In the genomic region with DNA sequence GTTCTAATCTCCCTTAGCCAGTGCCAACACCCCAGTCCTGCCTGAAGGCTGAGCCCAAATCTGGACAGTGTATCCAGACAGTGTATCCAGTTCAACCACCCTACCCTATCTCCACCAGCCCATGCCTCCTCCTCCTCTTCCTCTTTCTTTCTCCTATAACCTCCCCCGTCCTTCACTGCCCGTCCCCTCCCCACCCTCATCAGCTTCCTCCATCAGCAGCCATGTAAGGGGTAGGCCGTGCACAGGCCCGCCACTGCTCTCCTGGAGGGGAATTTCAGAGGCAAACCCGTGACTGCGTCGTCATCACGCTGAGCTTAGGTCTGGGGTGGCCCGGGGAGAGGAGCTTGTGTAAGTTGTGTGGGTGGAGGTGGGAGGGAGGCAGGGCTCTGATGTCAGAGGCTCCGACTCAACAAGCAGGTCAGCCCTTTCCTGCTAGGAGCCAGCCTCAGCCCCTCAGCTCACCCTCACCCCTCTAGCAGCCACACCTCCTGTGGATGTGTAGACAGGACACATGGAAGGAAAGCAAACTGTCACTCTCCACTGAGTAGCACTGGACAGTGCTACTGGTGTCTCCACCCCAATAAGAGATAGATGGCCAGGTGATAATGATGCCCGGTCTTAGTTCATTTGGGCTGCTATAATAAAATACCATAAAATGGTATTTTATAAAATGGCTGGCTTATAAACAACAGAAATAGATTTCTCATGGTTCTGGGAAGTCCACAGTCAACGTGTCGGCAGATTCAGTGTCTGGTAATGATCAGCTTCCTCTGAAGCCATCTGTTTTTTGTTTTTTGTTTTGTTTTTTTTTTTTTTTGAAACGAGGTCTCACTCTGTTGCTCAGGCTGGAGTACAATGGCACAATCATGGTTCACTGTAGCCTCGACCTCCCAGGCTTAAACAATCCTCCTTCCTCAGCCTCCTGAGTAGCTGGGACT, we compare ENCODE assay signal across 1 cellular context.
TF ChIP-seq lines count a peak whose summit lies in the region.

No MANE protein-coding gene starts in this region.

TF ChIP-seq in HepG2, 621 proteins besides CTCF, POLR2A, EP300 and RAD21 (continued from another document):
- TF ChIP-seq, protein P1, sequence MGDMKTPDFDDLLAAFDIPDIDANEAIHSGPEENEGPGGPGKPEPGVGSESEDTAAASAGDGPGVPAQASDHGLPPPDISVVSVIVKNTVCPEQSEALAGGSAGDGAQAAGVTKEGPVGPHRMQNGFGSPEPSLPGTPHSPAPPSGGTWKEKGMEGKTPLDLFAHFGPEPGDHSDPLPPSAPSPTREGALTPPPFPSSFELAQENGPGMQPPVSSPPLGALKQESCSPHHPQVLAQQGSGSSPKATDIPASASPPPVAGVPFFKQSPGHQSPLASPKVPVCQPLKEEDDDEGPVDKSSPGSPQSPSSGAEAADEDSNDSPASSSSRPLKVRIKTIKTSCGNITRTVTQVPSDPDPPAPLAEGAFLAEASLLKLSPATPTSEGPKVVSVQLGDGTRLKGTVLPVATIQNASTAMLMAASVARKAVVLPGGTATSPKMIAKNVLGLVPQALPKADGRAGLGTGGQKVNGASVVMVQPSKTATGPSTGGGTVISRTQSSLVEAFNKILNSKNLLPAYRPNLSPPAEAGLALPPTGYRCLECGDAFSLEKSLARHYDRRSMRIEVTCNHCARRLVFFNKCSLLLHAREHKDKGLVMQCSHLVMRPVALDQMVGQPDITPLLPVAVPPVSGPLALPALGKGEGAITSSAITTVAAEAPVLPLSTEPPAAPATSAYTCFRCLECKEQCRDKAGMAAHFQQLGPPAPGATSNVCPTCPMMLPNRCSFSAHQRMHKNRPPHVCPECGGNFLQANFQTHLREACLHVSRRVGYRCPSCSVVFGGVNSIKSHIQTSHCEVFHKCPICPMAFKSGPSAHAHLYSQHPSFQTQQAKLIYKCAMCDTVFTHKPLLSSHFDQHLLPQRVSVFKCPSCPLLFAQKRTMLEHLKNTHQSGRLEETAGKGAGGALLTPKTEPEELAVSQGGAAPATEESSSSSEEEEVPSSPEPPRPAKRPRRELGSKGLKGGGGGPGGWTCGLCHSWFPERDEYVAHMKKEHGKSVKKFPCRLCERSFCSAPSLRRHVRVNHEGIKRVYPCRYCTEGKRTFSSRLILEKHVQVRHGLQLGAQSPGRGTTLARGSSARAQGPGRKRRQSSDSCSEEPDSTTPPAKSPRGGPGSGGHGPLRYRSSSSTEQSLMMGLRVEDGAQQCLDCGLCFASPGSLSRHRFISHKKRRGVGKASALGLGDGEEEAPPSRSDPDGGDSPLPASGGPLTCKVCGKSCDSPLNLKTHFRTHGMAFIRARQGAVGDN (CRISPR knock-in tag; IDR thresholded peaks at IDR 0.05): peak; percentile 47
- TF ChIP-seq NR2F2 (IDR thresholded peaks at IDR 0.05; ENCODE audit: borderline replicate concordance, low read depth): no peak
- no peak for TF ChIP-seq RAD51 (IDR thresholded peaks at IDR 0.05; ENCODE audit: borderline replicate concordance)
- 0 out of 2 replicates have a peak, but pooled peaks have one; percentile 8 for TF ChIP-seq FOSL2 (CRISPR knock-in tag; IDR thresholded peaks at IDR 0.05)
- TF ChIP-seq TMF1 (CRISPR knock-in tag; IDR thresholded peaks at IDR 0.05; ENCODE audit: low read depth): no peak
- no peak for TF ChIP-seq HNRNPLL (IDR thresholded peaks at IDR 0.05; ENCODE audit: low read depth, low read length, poor library complexity, severe bottlenecking)
- TF ChIP-seq CC2D1A (CRISPR knock-in tag; IDR thresholded peaks at IDR 0.05): no peak
- TF ChIP-seq, protein P2, sequence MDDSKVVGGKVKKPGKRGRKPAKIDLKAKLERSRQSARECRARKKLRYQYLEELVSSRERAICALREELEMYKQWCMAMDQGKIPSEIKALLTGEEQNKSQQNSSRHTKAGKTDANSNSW (CRISPR knock-in tag; IDR thresholded peaks at IDR 0.05; ENCODE audit: borderline replicate concordance): no peak
- TF ChIP-seq HOXA3 (CRISPR knock-in tag; IDR thresholded peaks at IDR 0.05): no peak
- no peak for TF ChIP-seq TAF15 (IDR thresholded peaks at IDR 0.05; ENCODE audit: low read depth, low read length, poor library complexity, severe bottlenecking)
- no peak for TF ChIP-seq ZNF839 (CRISPR knock-in tag; IDR thresholded peaks at IDR 0.05; ENCODE audit: borderline replicate concordance)
- TF ChIP-seq ZNF30 (CRISPR knock-in tag; IDR thresholded peaks at IDR 0.05): no peak
- no peak for TF ChIP-seq TCF7 (IDR thresholded peaks at IDR 0.05; ENCODE audit: low read depth)
- TF ChIP-seq XBP1 (CRISPR knock-in tag; IDR thresholded peaks at IDR 0.05): no peak
- TF ChIP-seq KMT2B (CRISPR knock-in tag; IDR thresholded peaks at IDR 0.05): no peak
- TF ChIP-seq, protein P3, sequence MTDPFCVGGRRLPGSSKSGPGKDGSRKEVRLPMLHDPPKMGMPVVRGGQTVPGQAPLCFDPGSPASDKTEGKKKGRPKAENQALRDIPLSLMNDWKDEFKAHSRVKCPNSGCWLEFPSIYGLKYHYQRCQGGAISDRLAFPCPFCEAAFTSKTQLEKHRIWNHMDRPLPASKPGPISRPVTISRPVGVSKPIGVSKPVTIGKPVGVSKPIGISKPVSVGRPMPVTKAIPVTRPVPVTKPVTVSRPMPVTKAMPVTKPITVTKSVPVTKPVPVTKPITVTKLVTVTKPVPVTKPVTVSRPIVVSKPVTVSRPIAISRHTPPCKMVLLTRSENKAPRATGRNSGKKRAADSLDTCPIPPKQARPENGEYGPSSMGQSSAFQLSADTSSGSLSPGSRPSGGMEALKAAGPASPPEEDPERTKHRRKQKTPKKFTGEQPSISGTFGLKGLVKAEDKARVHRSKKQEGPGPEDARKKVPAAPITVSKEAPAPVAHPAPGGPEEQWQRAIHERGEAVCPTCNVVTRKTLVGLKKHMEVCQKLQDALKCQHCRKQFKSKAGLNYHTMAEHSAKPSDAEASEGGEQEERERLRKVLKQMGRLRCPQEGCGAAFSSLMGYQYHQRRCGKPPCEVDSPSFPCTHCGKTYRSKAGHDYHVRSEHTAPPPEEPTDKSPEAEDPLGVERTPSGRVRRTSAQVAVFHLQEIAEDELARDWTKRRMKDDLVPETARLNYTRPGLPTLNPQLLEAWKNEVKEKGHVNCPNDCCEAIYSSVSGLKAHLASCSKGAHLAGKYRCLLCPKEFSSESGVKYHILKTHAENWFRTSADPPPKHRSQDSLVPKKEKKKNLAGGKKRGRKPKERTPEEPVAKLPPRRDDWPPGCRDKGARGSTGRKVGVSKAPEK (CRISPR knock-in tag; IDR thresholded peaks at IDR 0.05; ENCODE audit: borderline replicate concordance): no peak
- TF ChIP-seq, protein P4, sequence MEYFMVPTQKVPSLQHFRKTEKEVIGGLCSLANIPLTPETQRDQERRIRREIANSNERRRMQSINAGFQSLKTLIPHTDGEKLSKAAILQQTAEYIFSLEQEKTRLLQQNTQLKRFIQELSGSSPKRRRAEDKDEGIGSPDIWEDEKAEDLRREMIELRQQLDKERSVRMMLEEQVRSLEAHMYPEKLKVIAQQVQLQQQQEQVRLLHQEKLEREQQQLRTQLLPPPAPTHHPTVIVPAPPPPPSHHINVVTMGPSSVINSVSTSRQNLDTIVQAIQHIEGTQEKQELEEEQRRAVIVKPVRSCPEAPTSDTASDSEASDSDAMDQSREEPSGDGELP (IDR thresholded peaks at IDR 0.05; ENCODE audit: borderline replicate concordance, low read depth): no peak
- TF ChIP-seq, protein P5, sequence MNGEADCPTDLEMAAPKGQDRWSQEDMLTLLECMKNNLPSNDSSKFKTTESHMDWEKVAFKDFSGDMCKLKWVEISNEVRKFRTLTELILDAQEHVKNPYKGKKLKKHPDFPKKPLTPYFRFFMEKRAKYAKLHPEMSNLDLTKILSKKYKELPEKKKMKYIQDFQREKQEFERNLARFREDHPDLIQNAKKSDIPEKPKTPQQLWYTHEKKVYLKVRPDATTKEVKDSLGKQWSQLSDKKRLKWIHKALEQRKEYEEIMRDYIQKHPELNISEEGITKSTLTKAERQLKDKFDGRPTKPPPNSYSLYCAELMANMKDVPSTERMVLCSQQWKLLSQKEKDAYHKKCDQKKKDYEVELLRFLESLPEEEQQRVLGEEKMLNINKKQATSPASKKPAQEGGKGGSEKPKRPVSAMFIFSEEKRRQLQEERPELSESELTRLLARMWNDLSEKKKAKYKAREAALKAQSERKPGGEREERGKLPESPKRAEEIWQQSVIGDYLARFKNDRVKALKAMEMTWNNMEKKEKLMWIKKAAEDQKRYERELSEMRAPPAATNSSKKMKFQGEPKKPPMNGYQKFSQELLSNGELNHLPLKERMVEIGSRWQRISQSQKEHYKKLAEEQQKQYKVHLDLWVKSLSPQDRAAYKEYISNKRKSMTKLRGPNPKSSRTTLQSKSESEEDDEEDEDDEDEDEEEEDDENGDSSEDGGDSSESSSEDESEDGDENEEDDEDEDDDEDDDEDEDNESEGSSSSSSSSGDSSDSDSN (CRISPR knock-in tag; IDR thresholded peaks at IDR 0.05): 0 out of 2 replicates have a peak, but pooled peaks have one; percentile 28
- no peak for TF ChIP-seq ZBTB1 (CRISPR knock-in tag; IDR thresholded peaks at IDR 0.05; ENCODE audit: borderline replicate concordance)
- TF ChIP-seq ZNF234 (CRISPR knock-in tag; conservative IDR thresholded peaks at IDR 0.05): no peak
- TF ChIP-seq, protein P6, sequence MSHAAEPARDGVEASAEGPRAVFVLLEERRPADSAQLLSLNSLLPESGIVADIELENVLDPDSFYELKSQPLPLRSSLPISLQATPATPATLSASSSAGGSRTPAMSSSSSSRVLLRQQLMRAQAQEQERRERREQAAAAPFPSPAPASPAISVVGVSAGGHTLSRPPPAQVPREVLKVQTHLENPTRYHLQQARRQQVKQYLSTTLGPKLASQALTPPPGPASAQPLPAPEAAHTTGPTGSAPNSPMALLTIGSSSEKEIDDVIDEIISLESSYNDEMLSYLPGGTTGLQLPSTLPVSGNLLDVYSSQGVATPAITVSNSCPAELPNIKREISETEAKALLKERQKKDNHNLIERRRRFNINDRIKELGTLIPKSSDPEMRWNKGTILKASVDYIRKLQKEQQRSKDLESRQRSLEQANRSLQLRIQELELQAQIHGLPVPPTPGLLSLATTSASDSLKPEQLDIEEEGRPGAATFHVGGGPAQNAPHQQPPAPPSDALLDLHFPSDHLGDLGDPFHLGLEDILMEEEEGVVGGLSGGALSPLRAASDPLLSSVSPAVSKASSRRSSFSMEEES (CRISPR knock-in tag; IDR thresholded peaks at IDR 0.05): 0 out of 2 replicates have a peak, but pooled peaks have one; percentile 24
- TF ChIP-seq MBD4 (IDR thresholded peaks at IDR 0.05; ENCODE audit: borderline replicate concordance, low read length): no peak
- TF ChIP-seq ZBTB3 (CRISPR knock-in tag; IDR thresholded peaks at IDR 0.05; ENCODE audit: borderline replicate concordance, low read depth): no peak
- no peak for TF ChIP-seq PAX8 (CRISPR knock-in tag; IDR thresholded peaks at IDR 0.05; ENCODE audit: borderline replicate concordance)
- TF ChIP-seq, protein P7, sequence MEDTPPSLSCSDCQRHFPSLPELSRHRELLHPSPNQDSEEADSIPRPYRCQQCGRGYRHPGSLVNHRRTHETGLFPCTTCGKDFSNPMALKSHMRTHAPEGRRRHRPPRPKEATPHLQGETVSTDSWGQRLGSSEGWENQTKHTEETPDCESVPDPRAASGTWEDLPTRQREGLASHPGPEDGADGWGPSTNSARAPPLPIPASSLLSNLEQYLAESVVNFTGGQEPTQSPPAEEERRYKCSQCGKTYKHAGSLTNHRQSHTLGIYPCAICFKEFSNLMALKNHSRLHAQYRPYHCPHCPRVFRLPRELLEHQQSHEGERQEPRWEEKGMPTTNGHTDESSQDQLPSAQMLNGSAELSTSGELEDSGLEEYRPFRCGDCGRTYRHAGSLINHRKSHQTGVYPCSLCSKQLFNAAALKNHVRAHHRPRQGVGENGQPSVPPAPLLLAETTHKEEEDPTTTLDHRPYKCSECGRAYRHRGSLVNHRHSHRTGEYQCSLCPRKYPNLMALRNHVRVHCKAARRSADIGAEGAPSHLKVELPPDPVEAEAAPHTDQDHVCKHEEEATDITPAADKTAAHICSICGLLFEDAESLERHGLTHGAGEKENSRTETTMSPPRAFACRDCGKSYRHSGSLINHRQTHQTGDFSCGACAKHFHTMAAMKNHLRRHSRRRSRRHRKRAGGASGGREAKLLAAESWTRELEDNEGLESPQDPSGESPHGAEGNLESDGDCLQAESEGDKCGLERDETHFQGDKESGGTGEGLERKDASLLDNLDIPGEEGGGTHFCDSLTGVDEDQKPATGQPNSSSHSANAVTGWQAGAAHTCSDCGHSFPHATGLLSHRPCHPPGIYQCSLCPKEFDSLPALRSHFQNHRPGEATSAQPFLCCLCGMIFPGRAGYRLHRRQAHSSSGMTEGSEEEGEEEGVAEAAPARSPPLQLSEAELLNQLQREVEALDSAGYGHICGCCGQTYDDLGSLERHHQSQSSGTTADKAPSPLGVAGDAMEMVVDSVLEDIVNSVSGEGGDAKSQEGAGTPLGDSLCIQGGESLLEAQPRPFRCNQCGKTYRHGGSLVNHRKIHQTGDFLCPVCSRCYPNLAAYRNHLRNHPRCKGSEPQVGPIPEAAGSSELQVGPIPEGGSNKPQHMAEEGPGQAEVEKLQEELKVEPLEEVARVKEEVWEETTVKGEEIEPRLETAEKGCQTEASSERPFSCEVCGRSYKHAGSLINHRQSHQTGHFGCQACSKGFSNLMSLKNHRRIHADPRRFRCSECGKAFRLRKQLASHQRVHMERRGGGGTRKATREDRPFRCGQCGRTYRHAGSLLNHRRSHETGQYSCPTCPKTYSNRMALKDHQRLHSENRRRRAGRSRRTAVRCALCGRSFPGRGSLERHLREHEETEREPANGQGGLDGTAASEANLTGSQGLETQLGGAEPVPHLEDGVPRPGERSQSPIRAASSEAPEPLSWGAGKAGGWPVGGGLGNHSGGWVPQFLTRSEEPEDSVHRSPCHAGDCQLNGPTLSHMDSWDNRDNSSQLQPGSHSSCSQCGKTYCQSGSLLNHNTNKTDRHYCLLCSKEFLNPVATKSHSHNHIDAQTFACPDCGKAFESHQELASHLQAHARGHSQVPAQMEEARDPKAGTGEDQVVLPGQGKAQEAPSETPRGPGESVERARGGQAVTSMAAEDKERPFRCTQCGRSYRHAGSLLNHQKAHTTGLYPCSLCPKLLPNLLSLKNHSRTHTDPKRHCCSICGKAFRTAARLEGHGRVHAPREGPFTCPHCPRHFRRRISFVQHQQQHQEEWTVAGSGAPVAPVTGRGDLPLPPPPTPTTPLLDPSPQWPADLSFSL (CRISPR knock-in tag; IDR thresholded peaks at IDR 0.05): no peak
- TF ChIP-seq IKZF4 (CRISPR knock-in tag; IDR thresholded peaks at IDR 0.05; ENCODE audit: borderline replicate concordance, low read depth, not compliant biosample characterization): no peak
- TF ChIP-seq ZNF737 (CRISPR knock-in tag; IDR thresholded peaks at IDR 0.05; ENCODE audit: borderline replicate concordance): no peak
- TF ChIP-seq, protein P8, sequence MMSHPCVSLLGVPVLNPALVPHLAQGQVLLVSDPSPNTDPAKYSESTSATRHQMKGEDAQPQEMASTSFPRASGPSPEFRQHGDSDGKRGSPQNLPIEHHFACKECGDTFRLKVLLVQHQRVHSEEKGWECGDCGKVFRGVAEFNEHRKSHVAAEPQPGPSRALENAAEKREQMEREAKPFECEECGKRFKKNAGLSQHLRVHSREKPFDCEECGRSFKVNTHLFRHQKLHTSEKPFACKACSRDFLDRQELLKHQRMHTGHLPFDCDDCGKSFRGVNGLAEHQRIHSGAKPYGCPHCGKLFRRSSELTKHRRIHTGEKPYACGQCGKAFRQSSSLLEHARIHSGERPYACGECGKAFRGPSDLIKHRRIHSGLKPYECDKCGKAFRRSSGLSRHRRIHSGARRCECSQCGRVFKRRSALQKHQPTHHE (CRISPR knock-in tag; IDR thresholded peaks at IDR 0.05; ENCODE audit: borderline replicate concordance): no peak
- no peak for TF ChIP-seq ZNF776 (CRISPR knock-in tag; IDR thresholded peaks at IDR 0.05)
- no peak for TF ChIP-seq ZFP1 (CRISPR knock-in tag; IDR thresholded peaks at IDR 0.05)
